Comparison of ENCODE assay signal across 25 cellular contexts in the genomic region with DNA sequence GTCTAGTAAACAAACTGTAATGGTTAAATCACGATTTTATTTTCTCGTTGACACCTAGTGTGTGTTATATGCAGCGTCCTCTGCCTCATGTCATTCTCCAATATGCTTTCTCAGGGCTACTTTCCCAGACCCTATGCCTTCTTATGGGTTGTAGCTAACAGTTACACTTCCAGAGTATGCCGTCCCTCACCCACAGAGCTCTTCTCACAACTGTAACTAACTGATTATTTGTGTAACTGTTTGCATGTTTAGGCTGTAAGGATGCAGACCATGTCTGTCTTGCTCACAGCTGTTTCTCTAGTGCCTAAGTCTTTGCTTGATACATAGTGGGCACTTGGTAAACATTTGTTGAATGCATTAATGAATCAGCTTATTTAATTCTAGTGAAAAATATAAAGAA.
A peak's percentile ranks its signal among the peaks of the same experiment; 100 is the strongest.
DNase-seq lines count a peak whose midpoint lies in the region; ATAC-seq and TF ChIP-seq lines count a peak whose summit lies in the region.
"Had no signal": no experiment of that assay in that cellular context is flagged by ENCODE, and none has a peak within 500 bp of the region (broad histone marks: within the 10 kb centered on the region; RNA-seq: fewer than 3 reads in every experiment).

No MANE protein-coding gene starts in this region.

- H3K4me3 ChIP-seq in CD4-positive, CD25-positive, alpha-beta regulatory T cell (ENCODE audit: low read depth, low read length) = peak overlapping the region; percentile 2
- H3K4me3 ChIP-seq in SU-DHL-6 (ENCODE audit: insufficient read depth, low read length, poor library complexity, severe bottlenecking) = no peak overlapping the region
- no peak overlapping the region for H3K4me3 ChIP-seq in muscle layer of colon (ENCODE audit: low read depth in 1 of 2, low read length in 2 of 2)
- H3K4me3 ChIP-seq in psoas muscle = no peak overlapping the region
- H3K4me3 ChIP-seq: lung, PC-9, upper lobe of right lung had no signal

- DNase-seq in CD4-positive, CD25-positive, alpha-beta regulatory T cell = no peak
- DNase-seq in psoas muscle (no peak), sciatic nerve (ENCODE audit: low spot score) (no peak), SIG-M5 treated with dmso at 0.1 percent for 504 hours (lab: John Stamatoyannopoulos, UW; ENCODE audit: unreplicated experiment) (no peak), NCI-H2227 (lab: John Stamatoyannopoulos, UW; ENCODE audit: unreplicated experiment) (no peak)
- DNase-seq: activated CD4-positive, alpha-beta T cell treated with anti-CD3 and anti-CD28 coated beads, Interleukin-2, amount 50 U/mL, for 48 hours; activated CD8-positive, alpha-beta memory T cell treated with anti-CD3 and anti-CD28 coated beads, Interleukin-2, amount 50 U/mL, for 4 hours; activated naive CD4-positive, alpha-beta T cell treated with anti-CD3 and anti-CD28 coated beads, Interleukin-2, amount 50 U/mL, for 16 hours; Calu3; GOT3; IMR-90; NCI-H1694 treated with DMSO at 0.1 percent for 48 hours; NCI-H2171; NCI-H524 treated with DMSO at 0.1 percent for 48 hours; PC-9; small intestine; stimulated activated CD4-positive, alpha-beta T cell treated with anti-CD3 and anti-CD28 coated beads, Interleukin-1b, Interleukin-23, amount 100 ng/mL, for 48 hours; upper lobe of right lung had no signal

- no peaks in the 10 kb centered on the region for H3K27me3 Mint-ChIP-seq in CD4-positive, CD25-positive, alpha-beta regulatory T cell

- H3K4me3 Mint-ChIP-seq in CD4-positive, CD25-positive, alpha-beta regulatory T cell = peak overlapping the region in 1 of 4 donors; percentile 0

- H3K27me3 ChIP-seq in CD4-positive, CD25-positive, alpha-beta regulatory T cell (ENCODE audit: control insufficient read depth, insufficient read depth, low read length) = no peaks in the 10 kb centered on the region
- H3K27me3 ChIP-seq in SU-DHL-6 (ENCODE audit: low read length) (no peaks in the 10 kb centered on the region), muscle layer of colon (ENCODE audit: control insufficient read depth in 1 of 2, insufficient read depth in 2 of 2, low read length in 2 of 2) (no peaks in the 10 kb centered on the region), psoas muscle (ENCODE audit: insufficient read depth in 3 of 3, low read length in 2 of 3) (no peaks in the 10 kb centered on the region)
- H3K27me3 ChIP-seq: upper lobe of right lung had no signal

- peaks cover 0 to 6% (median 0%) of the 10 kb centered on the region in 7 donors for H3K9me3 Mint-ChIP-seq in CD4-positive, CD25-positive, alpha-beta regulatory T cell

- H3K27ac ChIP-seq in CD4-positive, CD25-positive, alpha-beta regulatory T cell (ENCODE audit: insufficient read depth, low read length, poor library complexity, severe bottlenecking) = peak overlapping the region; percentile 7
- H3K27ac ChIP-seq in SU-DHL-6 (ENCODE audit: low read depth, low read length) (peak overlapping the region; percentile 83), muscle layer of colon (ENCODE audit: low read depth, low read length) (peak overlapping the region; percentile 59), psoas muscle (peak overlapping the region; percentile 8)
- H3K27ac ChIP-seq: C4-2B, PC-9 had no signal

- no peaks in the 10 kb centered on the region for H3K36me3 Mint-ChIP-seq in CD4-positive, CD25-positive, alpha-beta regulatory T cell

- peaks cover 44% of the 10 kb centered on the region for H3F3A ChIP-seq in SU-DHL-6 (ENCODE audit: insufficient read depth)

- no peaks in the 10 kb centered on the region for H3K79me2 ChIP-seq in SU-DHL-6 (ENCODE audit: insufficient read depth, low read length)

- no peaks in the 10 kb centered on the region for H3K9me3 ChIP-seq in CD4-positive, CD25-positive, alpha-beta regulatory T cell (ENCODE audit: control insufficient read depth in 2 of 2, low read length in 2 of 2)
- H3K9me3 ChIP-seq in SU-DHL-6 (ENCODE audit: insufficient read depth, low read length) (no peaks in the 10 kb centered on the region), muscle layer of colon (ENCODE audit: low read length) (no peaks in the 10 kb centered on the region), psoas muscle (no peaks in the 10 kb centered on the region)
- H3K9me3 ChIP-seq: upper lobe of right lung had no signal

- H4K20me1 ChIP-seq in SU-DHL-6 (ENCODE audit: low read depth, low read length) = no peaks in the 10 kb centered on the region

- 51 to 71% (median 57%) methylated on average over 4 of the region's 4 CpGs for WGBS in psoas muscle, 3 donors

- no peak overlapping the region for H3K4me2 ChIP-seq in SU-DHL-6 (ENCODE audit: low read depth, low read length, poor library complexity, severe bottlenecking)
- H3K4me2 ChIP-seq: PC-9 had no signal

- H3K27ac Mint-ChIP-seq in CD4-positive, CD25-positive, alpha-beta regulatory T cell = peak overlapping the region in 2 of 3 donors; percentile 75 to 88

- H3K9ac ChIP-seq in SU-DHL-6 (ENCODE audit: low read length) = peak overlapping the region; percentile 4; the same call in 1 of the 2 replicates
- H3K9ac ChIP-seq in muscle layer of colon (ENCODE audit: low read length) = no peak overlapping the region

- H3K9me2 ChIP-seq in SU-DHL-6 (replicated peaks; ENCODE audit: insufficient read depth, low read length) = no peaks in the 10 kb centered on the region

- no peak overlapping the region for H2AFZ ChIP-seq in SU-DHL-6 (ENCODE audit: low read depth, low read length, severe bottlenecking)
- H2AFZ ChIP-seq: PC-9 had no signal

- ATAC-seq in CD4-positive, CD25-positive, alpha-beta regulatory T cell (ENCODE audit: low read depth in 2 of 2) = no peak
- ATAC-seq in psoas muscle (peak in 2 of 4 donors; percentile 14 to 18), HG02852 (IDR thresholded peaks at IDR 0.05; ENCODE audit: unreplicated experiment) (no peak), sciatic nerve (no peak)
- ATAC-seq: activated CD4-positive, CD25-positive, alpha-beta regulatory T cell treated with anti-CD3 and anti-CD28 coated beads, Interleukin-2, amount 50 U/mL, for 24 hours; Right ventricle myocardium inferior; upper lobe of right lung had no signal

- peaks cover 36 to 83% (median 65%) of the 10 kb centered on the region in 4 donors for H3K4me1 Mint-ChIP-seq in CD4-positive, CD25-positive, alpha-beta regulatory T cell

- H3K4me1 ChIP-seq in CD4-positive, CD25-positive, alpha-beta regulatory T cell (ENCODE audit: control insufficient read depth, insufficient read depth, low read length, poor library complexity, severe bottlenecking) = peaks cover 67% of the 10 kb centered on the region
- H3K4me1 ChIP-seq in muscle layer of colon (ENCODE audit: insufficient read depth, low read length) (peaks cover 44% of the 10 kb centered on the region), psoas muscle (peaks cover 27% of the 10 kb centered on the region)

- no peak for TF ChIP-seq CTCF in SU-DHL-6 (IDR thresholded peaks at IDR 0.05; ENCODE audit: insufficient read depth, low read length, poor library complexity, severe bottlenecking)
- no peak for TF ChIP-seq CTCF in psoas muscle (IDR thresholded peaks at IDR 0.05)

- intact Hi-C loops in psoas muscle (cut with DNase I) (loop anchor here (5.0 to 10.0 kb wide), 2 partner anchors 407 to 439 kb away; no protein-coding TSS in a partner anchor), sciatic nerve (cut with DNase I) (no loop called here)

- no peaks in the 10 kb centered on the region for H3K36me3 ChIP-seq in CD4-positive, CD25-positive, alpha-beta regulatory T cell (ENCODE audit: control insufficient read depth, insufficient read depth, low read length)
- H3K36me3 ChIP-seq in SU-DHL-6 (ENCODE audit: low read length) (no peaks in the 10 kb centered on the region), muscle layer of colon (ENCODE audit: insufficient read depth, low read length) (no peaks in the 10 kb centered on the region), psoas muscle (ENCODE audit: insufficient read depth in 1 of 2, low read depth in 1 of 2) (no peaks in the 10 kb centered on the region)
- H3K36me3 ChIP-seq: upper lobe of right lung had no signal

Comparison
In these comparisons a context has a peak if more than half of its experiments do, and no peak if none do; other contexts are left out.
1. H3K27ac ChIP-seq: peak in every context shown above with its lines; median percentile 83 in SU-DHL-6; 59 in muscle layer of colon; 8 in psoas muscle; 7 in CD4-positive, CD25-positive, alpha-beta regulatory T cell.